In the genomic region with DNA sequence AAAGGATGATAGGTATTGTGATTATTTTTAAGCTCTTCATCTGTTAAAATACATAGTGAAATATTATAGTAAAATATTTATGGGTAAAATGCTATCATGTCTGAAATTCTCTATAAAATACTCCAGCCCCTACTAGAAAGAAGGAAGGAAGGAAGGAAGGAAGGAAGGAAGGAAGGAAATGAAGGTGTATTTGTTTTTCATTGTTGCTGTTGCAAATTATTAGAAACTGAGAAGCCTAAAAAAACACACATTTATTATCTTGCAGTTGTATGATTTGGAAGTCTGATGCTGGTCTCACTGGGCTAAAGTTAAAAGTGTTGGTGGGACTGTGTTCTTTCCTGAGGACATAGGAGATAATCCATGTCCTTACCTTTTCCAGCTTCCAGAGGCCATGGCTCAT, we compare ENCODE assay signal across 27 cellular contexts.
"Had no signal": no experiment of that assay in that cellular context is flagged by ENCODE, and none has a peak within 500 bp of the region (broad histone marks: within the 10 kb centered on the region; RNA-seq: fewer than 3 reads in every experiment).

No MANE protein-coding gene starts in this region.

- H3K27me3 Mint-ChIP-seq: stimulated activated memory B cell treated with anti-CD40 and anti-IgM and Interleukin-4, amounts not matched to agents 10 μg/mL and 1 μg/mL and 100 μg/mL, for 72 hours; stimulated activated naive B cell treated with anti-CD40 and anti-IgM and Interleukin-4, amounts not matched to agents 10 μg/mL and 1 μg/mL and 100 μg/mL, for 72 hours; stimulated activated naive CD8-positive, alpha-beta T cell treated with anti-CD3 and anti-CD28 coated beads, Interleukin-15, amount 100 ng/mL, for 72 hours had no signal

- H3K4me1 ChIP-seq: stomach, testis, thyroid gland, tibial artery, transverse colon, upper lobe of left lung, upper lobe of right lung, uterus, vagina had no signal

- H3K27me3 ChIP-seq: stomach, testis, thyroid gland, tibial artery, tibial nerve, transverse colon, upper lobe of left lung, upper lobe of right lung, uterus, vagina had no signal

- H3K4me3 Mint-ChIP-seq: stimulated activated effector memory CD8-positive, alpha-beta T cell treated with anti-CD3 and anti-CD28 coated beads, Interleukin-12 subunit alpha, Interleukin-12 subunit beta, amount 100 ng/mL, for 72 hours; stimulated activated memory B cell treated with anti-CD40 and anti-IgM and Interleukin-4, amounts not matched to agents 10 μg/mL and 1 μg/mL and 100 μg/mL, for 72 hours; stimulated activated naive B cell treated with anti-CD40 and anti-IgM and Interleukin-4, amounts not matched to agents 10 μg/mL and 1 μg/mL and 100 μg/mL, for 72 hours; stimulated activated naive CD8-positive, alpha-beta T cell treated with anti-CD3 and anti-CD28 coated beads, Interleukin-15, amount 100 ng/mL, for 72 hours; stimulated activated naive CD8-positive, alpha-beta T cell treated with anti-CD3 and anti-CD28 coated beads, Interleukin-15, Interleukin-2, amounts not matched to agents 100 ng/mL and 50 ng/mL, for 24 hours; type B pancreatic cell had no signal

- H3K36me3 ChIP-seq: stomach, thoracic aorta, thyroid gland, tibial artery, tibial nerve, transverse colon, upper lobe of left lung, upper lobe of right lung, uterus, vagina had no signal

- H3K9me3 ChIP-seq: testis, thoracic aorta, thyroid gland, transverse colon, upper lobe of right lung, uterus, vagina had no signal

- H3K27ac Mint-ChIP-seq: stimulated activated effector memory CD8-positive, alpha-beta T cell treated with anti-CD3 and anti-CD28 coated beads, Interleukin-12 subunit alpha, Interleukin-12 subunit beta, amount 100 ng/mL, for 72 hours; stimulated activated memory B cell treated with anti-CD40 and anti-IgM and Interleukin-4, amounts not matched to agents 10 μg/mL and 1 μg/mL and 100 μg/mL, for 72 hours; stimulated activated naive B cell treated with anti-CD40 and anti-IgM and Interleukin-4, amounts not matched to agents 10 μg/mL and 1 μg/mL and 100 μg/mL, for 72 hours; stimulated activated naive CD8-positive, alpha-beta T cell treated with anti-CD3 and anti-CD28 coated beads, Interleukin-15, amount 100 ng/mL, for 72 hours; stimulated activated naive CD8-positive, alpha-beta T cell treated with anti-CD3 and anti-CD28 coated beads, Interleukin-15, Interleukin-2, amounts not matched to agents 100 ng/mL and 50 ng/mL, for 24 hours; type B pancreatic cell had no signal

- H3K4me3 ChIP-seq: stomach, testis, thoracic aorta, thyroid gland, tibial artery, tibial nerve, transverse colon, upper lobe of left lung, upper lobe of right lung, uterus, vagina had no signal

- H3K27ac ChIP-seq: stomach, testis, thoracic aorta, thyroid gland, tibial artery, tibial nerve, transverse colon, upper lobe of left lung, upper lobe of right lung, uterus, vagina had no signal

- H3K4me1 Mint-ChIP-seq: stimulated activated effector memory CD8-positive, alpha-beta T cell treated with anti-CD3 and anti-CD28 coated beads, Interleukin-12 subunit alpha, Interleukin-12 subunit beta, amount 100 ng/mL, for 72 hours; stimulated activated memory B cell treated with anti-CD40 and anti-IgM and Interleukin-4, amounts not matched to agents 10 μg/mL and 1 μg/mL and 100 μg/mL, for 72 hours; stimulated activated naive B cell treated with anti-CD40 and anti-IgM and Interleukin-4, amounts not matched to agents 10 μg/mL and 1 μg/mL and 100 μg/mL, for 72 hours; stimulated activated naive CD8-positive, alpha-beta T cell treated with anti-CD3 and anti-CD28 coated beads, Interleukin-15, amount 100 ng/mL, for 72 hours had no signal

- H3K9me3 Mint-ChIP-seq: stimulated activated naive CD8-positive, alpha-beta T cell treated with anti-CD3 and anti-CD28 coated beads, Interleukin-15, Interleukin-2, amounts not matched to agents 100 ng/mL and 50 ng/mL, for 24 hours; type B pancreatic cell had no signal

- DNase-seq: stimulated activated CD4-positive, alpha-beta T cell treated with anti-CD3 and anti-CD28 coated beads, Interleukin-2, amount 100 ng/mL, for 48 hours; stimulated activated CD4-positive, alpha-beta T cell treated with anti-CD3 and anti-CD28 coated beads, Interleukin-4, amount 100 ng/mL, for 1 hour; stimulated activated CD4-positive, alpha-beta T cell treated with anti-CD3 and anti-CD28 coated beads, Interleukin-4, amount 100 ng/mL, for 24 hours; stimulated activated CD4-positive, alpha-beta T cell treated with anti-CD3 and anti-CD28 coated beads, Interleukin-4, amount 100 ng/mL, for 4 hours; stimulated activated CD8-positive, alpha-beta memory T cell treated with anti-CD3 and anti-CD28 coated beads, Interleukin-4, amount 100 ng/mL, for 48 hours; stimulated activated naive B cell treated with anti-CD40 and anti-IgM and Interleukin-4, amounts not matched to agents 10 μg/mL and 1 μg/mL and 100 μg/mL, for 72 hours; stimulated activated naive CD4-positive, alpha-beta T cell; stimulated activated naive CD4-positive, alpha-beta T cell treated with Interleukin-2 at 50 U/mL for 16 hours; stimulated activated naive CD8-positive, alpha-beta T cell treated with anti-CD3 and anti-CD28 coated beads, Interleukin-15, amount 100 ng/mL, for 72 hours; stimulated activated naive CD8-positive, alpha-beta T cell treated with anti-CD3 and anti-CD28 coated beads, Interleukin-15, Interleukin-2, amounts not matched to agents 100 U/mL and 50 U/mL, for 24 hours; stomach; substantia nigra; testis; thyroid gland; tibial artery; transverse colon; trophoblast cell; upper lobe of left lung; upper lobe of right lung; uterus had no signal

- H3K36me3 Mint-ChIP-seq: stimulated activated effector memory CD8-positive, alpha-beta T cell treated with anti-CD3 and anti-CD28 coated beads, Interleukin-12 subunit alpha, Interleukin-12 subunit beta, amount 100 ng/mL, for 72 hours; stimulated activated memory B cell treated with anti-CD40 and anti-IgM and Interleukin-4, amounts not matched to agents 10 μg/mL and 1 μg/mL and 100 μg/mL, for 72 hours; stimulated activated naive B cell treated with anti-CD40 and anti-IgM and Interleukin-4, amounts not matched to agents 10 μg/mL and 1 μg/mL and 100 μg/mL, for 72 hours; type B pancreatic cell had no signal
